ENCODE assay signal across 18 cellular contexts in genomic region chr6:23396934-23397333, GRCh38.
"Had no signal": no experiment of that assay in that cellular context is flagged by ENCODE, and none has a peak within 500 bp of the region (broad histone marks: within the 10 kb centered on the region; RNA-seq: fewer than 3 reads in every experiment).

No MANE protein-coding gene starts in this region.

- H3K9me3 ChIP-seq: heart left ventricle, ovary had no signal

- H3K4me1 Mint-ChIP-seq: naive B cell had no signal

- H3K36me3 Mint-ChIP-seq: naive B cell had no signal

- H3K27ac ChIP-seq: dorsolateral prefrontal cortex, heart left ventricle, ovary had no signal

- H3K27me3 Mint-ChIP-seq: naive B cell had no signal

- H3K4me1 ChIP-seq: heart left ventricle had no signal

- H3K9me3 Mint-ChIP-seq: nephron progenitor cell had no signal

- H3K27me3 ChIP-seq: dorsolateral prefrontal cortex, heart left ventricle, ovary had no signal

- H3K4me3 ChIP-seq: dorsolateral prefrontal cortex, heart left ventricle, lung, ovary had no signal

- H3K27ac Mint-ChIP-seq: naive B cell, nephron progenitor cell had no signal

- DNase-seq: cortex of kidney; dorsolateral prefrontal cortex; effector CD8-positive, alpha-beta T cell; foreskin melanocyte; heart left ventricle; hippocampal formation; left colon; left ventricle myocardium superior; mesenchymal stem cell; naive B cell; nephron progenitor cell; ovary; right cardiac atrium; small intestine; stimulated activated CD4-positive, alpha-beta T cell treated with anti-CD3 and anti-CD28 coated beads, Interleukin-12 subunit alpha, Interleukin-12 subunit beta, amount 100 ng/mL, for 4 hours; stimulated activated naive CD4-positive, alpha-beta T cell; trophoblast cell had no signal

- H3K4me3 Mint-ChIP-seq: naive B cell, nephron progenitor cell had no signal

- H3K36me3 ChIP-seq: heart left ventricle, ovary had no signal
